Comparison of ENCODE assay signal across 8 cellular contexts in genomic region chr12:52884526-52885293, GRCh38. TPM values are rescaled to one million over a fixed set of nuclear protein-coding genes. Genes with fewer than 3 reads are reported as not detected.
A peak's percentile ranks its signal among the peaks of the same experiment; 100 is the strongest.
DNase-seq lines count a peak whose midpoint lies in the region; ATAC-seq, FAIRE-seq and TF ChIP-seq lines count a peak whose summit lies in the region.

No MANE protein-coding gene starts in this region.

- H3K4me2 ChIP-seq in A549 = peak overlapping the region; percentile 38; the same call in 2 of the 3 replicates

- TF ChIP-seq CTCF in A549 (IDR thresholded peaks at IDR 0.05) (peak; percentile 98), chondrocyte (IDR thresholded peaks at IDR 0.05) (peak; percentile 99)

- FAIRE-seq in A549 (lab: Jason Lieb, UNC) = no peak

- peak; percentile 100 for TF ChIP-seq RAD21 in A549 (conservative IDR thresholded peaks at IDR 0.05 in 1 of 2, IDR thresholded peaks at IDR 0.05 in 1 of 2)

- H3K4me3 ChIP-seq in A549 = no peak overlapping the region

- H3K4me1 Mint-ChIP-seq in chondrocyte (ENCODE audit: low read depth) (peaks cover 9% of the 10 kb centered on the region), memory B cell (peaks cover 7% of the 10 kb centered on the region)

- peaks cover 33% of the 10 kb centered on the region for H3K4me1 ChIP-seq in A549

- H3K27ac Mint-ChIP-seq in chondrocyte (ENCODE audit: unreplicated experiment) = no peak overlapping the region
- H3K27ac Mint-ChIP-seq in memory B cell = no peak overlapping the region

- 27% methylated on average over 13 of the region's 13 CpGs for WGBS in A549 (ENCODE audit: missing lambda C conversion rate)

- H3K4me3 Mint-ChIP-seq in chondrocyte (ENCODE audit: unreplicated experiment) (no peak overlapping the region), memory B cell (no peak overlapping the region)

- no peak for TF ChIP-seq EP300 in A549 (IDR thresholded peaks at IDR 0.05)

- ATAC-seq in A549 (peak; percentile 62 to 65; a peak in 5 of 6 replicates), GM18517 (IDR thresholded peaks at IDR 0.05; ENCODE audit: unreplicated experiment) (peak; percentile 55), memory B cell (ENCODE audit: low read depth) (peak; percentile 83), HG03354 (IDR thresholded peaks at IDR 0.05; ENCODE audit: poor library complexity, severe bottlenecking, unreplicated experiment) (no peak)

- H3K27ac ChIP-seq in A549 = peak overlapping the region; percentile 55 to 83

- CTCF ChIA-PET in A549 (lab: Yijun Ruan, JAX) = interaction anchor here (0.5 to 25.7 kb wide), 83 partner anchors 10 to 1469 kb away, joined by 3 to 1736 read pairs (median 5); partner anchors contain the start of genes EIF4B, KRT2, KRT8 and KRT83

- H3K9me3 ChIP-seq in A549 = no peaks in the 10 kb centered on the region

- H3K9me3 Mint-ChIP-seq in chondrocyte (ENCODE audit: low read depth) = no peaks in the 10 kb centered on the region
- H3K9me3 Mint-ChIP-seq in memory B cell = no peaks in the 10 kb centered on the region

- no peak for TF ChIP-seq POLR2A in A549 (IDR thresholded peaks at IDR 0.05; ENCODE audit: low read length)

- H3K36me3 Mint-ChIP-seq in chondrocyte (ENCODE audit: low read depth) (no peaks in the 10 kb centered on the region), memory B cell (no peaks in the 10 kb centered on the region)

- DNase-seq in A549 (ENCODE audit: low read depth in 1 of 2, low spot score in 1 of 2) (peak; percentile 74 to 82), NCI-H345 (lab: John Stamatoyannopoulos, UW) (peak; percentile 75), chondrocyte (ENCODE audit: low spot score) (no peak), memory B cell (ENCODE audit: low spot score in 2 of 2) (peak; percentile 74 to 77)
- DNase-seq in activated CD4-positive, alpha-beta T cell treated with anti-CD3 and anti-CD28 coated beads for 48 hours = peak; percentile 88
- peak; percentile 40 to 60 for DNase-seq in stimulated activated CD8-positive, alpha-beta memory T cell treated with anti-CD3 and anti-CD28 coated beads, Interleukin-15, amount 100 ng/mL, for 4 hours (ENCODE audit: low read depth in 2 of 2)

- POLR2A ChIA-PET in A549 (lab: Yijun Ruan, JAX) = interaction anchor here (0.9 to 2.6 kb wide), 6 partner anchors 12 to 737 kb away, joined by 3 to 18 read pairs (median 4); partner anchors contain the start of genes KRT18 and KRT8

- H3K27me3 Mint-ChIP-seq in chondrocyte (ENCODE audit: low read depth) (no peaks in the 10 kb centered on the region), memory B cell (peaks cover 10% of the 10 kb centered on the region)

TF ChIP-seq in A549, 52 proteins besides CTCF, POLR2A, EP300 and RAD21:
- no peak for TF ChIP-seq MAZ (IDR thresholded peaks at IDR 0.05; ENCODE audit: borderline replicate concordance, low read depth, low read length)
- no peak for TF ChIP-seq CHD2 (IDR thresholded peaks at IDR 0.05; ENCODE audit: low read length, partially characterized antibody)
- TF ChIP-seq GATA3 (IDR thresholded peaks at IDR 0.05; ENCODE audit: borderline replicate concordance) = 0 out of 2 replicates have a peak, but pooled peaks have one; percentile 23
- no peak for TF ChIP-seq SREBF2 (IDR thresholded peaks at IDR 0.05)
- peak; percentile 43; the same call in 1 of the 2 replicates for TF ChIP-seq HOXB13 (CRISPR knock-in tag; IDR thresholded peaks at IDR 0.05; ENCODE audit: low read depth)
- peak; percentile 100 for TF ChIP-seq SMC3 (IDR thresholded peaks at IDR 0.05)
- TF ChIP-seq ZNF302 (CRISPR knock-in tag; IDR thresholded peaks at IDR 0.05) = 0 out of 2 replicates have a peak, but pooled peaks have one; percentile 19
- 0 out of 2 replicates have a peak, but pooled peaks have one; percentile 47 for TF ChIP-seq FOSB (CRISPR knock-in tag; IDR thresholded peaks at IDR 0.05)
- TF ChIP-seq POLR2AphosphoS2 (conservative IDR thresholded peaks at IDR 0.05; ENCODE audit: low read length) = peak; percentile 68; the same call in 1 of the 2 replicates
- no peak for TF ChIP-seq FOSL2 (IDR thresholded peaks at IDR 0.05)
- peak; percentile 62 for TF ChIP-seq FOSL2 (CRISPR knock-in tag; IDR thresholded peaks at IDR 0.05)
- no peak for TF ChIP-seq HOXB5 (CRISPR knock-in tag; IDR thresholded peaks at IDR 0.05)

RNA-seq across cellular contexts. Expression of gene KRT8, which starts 20.2 kb away (rescaled TPM):
- polyA plus RNA-seq in A549 (2011; rRNA removed) = 1,385 and 2,250 TPM in 2 replicates
- polyA plus RNA-seq in A549 (2012; cell fraction: cytosol; rRNA removed) = 2,547 and 2,774 TPM in 2 replicates
- 3,370 and 4,681 TPM in 2 replicates for polyA plus RNA-seq in A549 (2012; cell fraction: nucleus; rRNA removed)
- polyA plus RNA-seq in A549 (2017; fragmentation: RNase III; extraction: RNeasy Plus Mini Kit Qiagen cat#74134 plus additional on column Dnase treatment) = 3,173 to 3,781 TPM (median 3,633 TPM) in 3 replicates
- polyA minus RNA-seq in A549 (2011; rRNA and poly(A)+ RNA removed) = 2,077 and 2,477 TPM in 2 replicates
- 11.3 to 15.7 TPM (median 13.0 TPM) in 3 replicates for total RNA-seq in chondrocyte

RNA-seq across cellular contexts. Expression of gene KRT78, which starts 35.9 kb away (rescaled TPM):
- polyA plus RNA-seq in A549 (2011; rRNA removed) (0.09 TPM in 1 of 2 replicates, not detected in the other), A549 (2017; fragmentation: RNase III; extraction: RNeasy Plus Mini Kit Qiagen cat#74134 plus additional on column Dnase treatment) (0.12 TPM in 2 of 3 replicates, not detected in the other)
- polyA plus RNA-seq in A549 (2012; cell fraction: cytosol; rRNA removed) = 0.03 TPM in 2 replicates
- polyA plus RNA-seq in A549 (2012; cell fraction: nucleus; rRNA removed) = 0.20 and 0.29 TPM in 2 replicates
- polyA minus RNA-seq in A549 (2011; rRNA and poly(A)+ RNA removed) = 0.17 TPM in 1 of 2 replicates, not detected in the other
- not detected in 3 replicates for total RNA-seq in chondrocyte

RNA-seq across cellular contexts. Expression of gene KRT79, which starts 50.6 kb away (rescaled TPM):
- polyA plus RNA-seq in A549 (2011; rRNA removed) (0.05 and 0.07 TPM in 2 replicates), A549 (2017; fragmentation: RNase III; extraction: RNeasy Plus Mini Kit Qiagen cat#74134 plus additional on column Dnase treatment) (0.08 TPM in 1 of 3 replicates, not detected in the others)
- 0.04 and 0.07 TPM in 2 replicates for polyA plus RNA-seq in A549 (2012; cell fraction: cytosol; rRNA removed)
- 0.12 and 0.47 TPM in 2 replicates for polyA plus RNA-seq in A549 (2012; cell fraction: nucleus; rRNA removed)
- polyA minus RNA-seq in A549 (2011; rRNA and poly(A)+ RNA removed) = 0.29 TPM in 1 of 2 replicates, not detected in the other
- total RNA-seq in chondrocyte = 0.10 to 0.31 TPM (median 0.19 TPM) in 3 replicates
